In the genomic region with DNA sequence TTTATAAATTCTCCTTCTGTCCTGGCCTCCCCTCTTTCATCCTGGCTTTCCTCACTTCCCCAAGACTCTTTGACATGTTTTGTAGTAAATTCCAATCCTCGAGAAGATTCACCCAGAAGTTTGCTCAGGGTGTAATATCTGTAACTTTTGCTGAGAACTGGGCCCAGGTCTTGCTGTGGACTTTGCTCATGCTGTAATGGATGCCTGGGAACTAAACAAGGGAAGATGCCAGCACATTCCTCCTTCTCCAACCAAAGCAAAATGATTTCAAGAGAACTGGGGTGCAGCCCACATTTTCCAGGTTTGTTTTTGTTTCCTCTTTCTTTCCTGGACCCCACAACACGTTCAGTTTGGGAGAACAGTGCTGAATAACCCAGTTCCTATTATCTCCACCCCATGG, we compare ENCODE assay signal across 19 cellular contexts. TPM values are rescaled to one million over a fixed set of nuclear protein-coding genes. Genes with fewer than 3 reads are reported as not detected.
"Had no signal": no experiment of that assay in that cellular context is flagged by ENCODE, and none has a peak within 500 bp of the region (broad histone marks: within the 10 kb centered on the region; RNA-seq: fewer than 3 reads in every experiment).

No MANE protein-coding gene starts in this region.

- H3K4me1 ChIP-seq: breast epithelium, psoas muscle had no signal

- H3K9me3 ChIP-seq: breast epithelium, heart left ventricle, psoas muscle, sigmoid colon, upper lobe of right lung had no signal

- H3K36me3 ChIP-seq: breast epithelium, heart left ventricle, sigmoid colon, spleen, upper lobe of right lung had no signal

- H3K9me3 Mint-ChIP-seq: natural killer cell treated with Interleukin-12 subunit alpha and Interleukin-12 subunit beta and Interleukin-15 and Interleukin-18, amount 100 ng/mL, for 72 hours had no signal

- H3K4me3 Mint-ChIP-seq: activated CD4-positive, alpha-beta T cell treated with anti-CD3 and anti-CD28 coated beads, Interleukin-2, amount 10 ng/mL, durations not matched to agents 7 days and 5 days; activated naive CD8-positive, alpha-beta T cell treated with anti-CD3 and anti-CD28 coated beads for 36 hours; natural killer cell treated with Interleukin-12 subunit alpha and Interleukin-12 subunit beta and Interleukin-15 and Interleukin-18, amount 100 ng/mL, for 72 hours; stimulated activated naive CD8-positive, alpha-beta T cell treated with anti-CD3 and anti-CD28 coated beads, Interleukin-15, amount 100 ng/mL, for 72 hours had no signal

- H3K4me3 ChIP-seq: breast epithelium, heart left ventricle, psoas muscle, sigmoid colon, spleen, upper lobe of right lung had no signal

- FAIRE-seq: keratinocyte, TTC549 had no signal

- H3K27ac Mint-ChIP-seq: activated CD4-positive, alpha-beta T cell treated with anti-CD3 and anti-CD28 coated beads, Interleukin-2, amount 10 ng/mL, durations not matched to agents 7 days and 5 days; activated naive CD8-positive, alpha-beta T cell treated with anti-CD3 and anti-CD28 coated beads for 36 hours; natural killer cell treated with Interleukin-12 subunit alpha and Interleukin-12 subunit beta and Interleukin-15 and Interleukin-18, amount 100 ng/mL, for 72 hours; stimulated activated naive CD8-positive, alpha-beta T cell treated with anti-CD3 and anti-CD28 coated beads, Interleukin-15, amount 100 ng/mL, for 72 hours had no signal

- DNase-seq: activated CD4-positive, alpha-beta T cell treated with anti-CD3 and anti-CD28 coated beads, Interleukin-2, amount 10 ng/mL, durations not matched to agents 7 days and 5 days; activated CD8-positive, alpha-beta memory T cell treated with anti-CD3 and anti-CD28 coated beads, Interleukin-2, amount 50 U/mL, for 48 hours; activated gamma-delta T cell treated with Interleukin-2 at 50 U/mL for 16 hours; activated naive CD8-positive, alpha-beta T cell treated with anti-CD3 and anti-CD28 coated beads for 36 hours; cerebellar nuclear complex; effector CD8-positive, alpha-beta T cell; foreskin melanocyte; heart left ventricle; left ventricle myocardium superior; psoas muscle; sigmoid colon; spleen; stimulated activated naive CD8-positive, alpha-beta T cell treated with anti-CD3 and anti-CD28 coated beads, Interleukin-15, amount 100 ng/mL, for 72 hours; upper lobe of right lung had no signal

- H3K27ac ChIP-seq: breast epithelium, heart left ventricle, psoas muscle, sigmoid colon, spleen, upper lobe of right lung had no signal

- ATAC-seq: heart left ventricle; left ventricle myocardium superior; natural killer cell treated with Interleukin-12 subunit alpha and Interleukin-12 subunit beta and Interleukin-15 and Interleukin-18, amount 100 ng/mL, for 72 hours; psoas muscle; stimulated activated naive CD8-positive, alpha-beta T cell treated with anti-CD3 and anti-CD28 coated beads, Interleukin-15, amount 100 ng/mL, for 72 hours; upper lobe of right lung had no signal

RNA-seq across cellular contexts. Expression of a gene that starts 6.6 kb away (rescaled TPM):
- total RNA-seq: activated CD4-positive, alpha-beta T cell treated with anti-CD3 and anti-CD28 coated beads, Interleukin-2, amount 10 ng/mL, durations not matched to agents 7 days and 5 days; activated naive CD8-positive, alpha-beta T cell treated with anti-CD3 and anti-CD28 coated beads for 36 hours; left ventricle myocardium superior; psoas muscle; sigmoid colon; spleen; T-helper 2 cell treated with Interferon-gamma antibody and Interleukin-4, amounts not matched to agents 100 ng/mL and 5 ng/mL, for 36 hours; upper lobe of right lung had no signal
- polyA plus RNA-seq: keratinocyte, psoas muscle had no signal
